Comparison of ENCODE assay signal across 1 cellular context in the genomic region with DNA sequence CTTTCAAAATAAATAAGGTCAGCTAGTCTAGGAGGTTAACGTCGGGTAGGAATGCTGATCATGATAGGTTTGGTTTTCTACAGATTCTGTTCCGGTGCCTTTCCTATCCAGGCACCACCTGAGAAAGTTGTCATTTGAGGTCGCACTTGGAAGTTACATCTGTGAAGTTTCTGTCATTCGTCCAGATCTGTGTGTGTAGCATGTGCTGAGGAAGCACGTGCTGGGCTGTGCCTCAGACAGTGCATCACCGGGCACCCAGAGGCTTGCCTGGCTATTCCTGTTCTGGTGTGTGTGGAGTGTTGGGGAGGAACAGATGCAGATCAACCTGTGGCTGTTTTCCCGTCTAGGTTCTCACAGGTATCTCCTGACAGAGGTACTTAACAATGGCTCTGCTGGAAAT.
TF ChIP-seq lines count a peak whose summit lies in the region.

No MANE protein-coding gene starts in this region.

TF ChIP-seq in endothelial cell of umbilical vein, 7 proteins besides CTCF, POLR2A, EP300 and RAD21:
- TF ChIP-seq FOS (IDR thresholded peaks at IDR 0.05; ENCODE audit: borderline replicate concordance, insufficient read depth, low read length) (no peak), POLR2AphosphoS5 (IDR thresholded peaks at IDR 0.05; ENCODE audit: insufficient read depth, low read depth, low read length) (no peak)
TF ChIP-seq in endothelial cell of umbilical vein: peak in this region for 0.
